Comparison of ENCODE assay signal across 29 cellular contexts in genomic region chr2:50951416-50951815, GRCh38.
A peak's percentile ranks its signal among the peaks of the same experiment; 100 is the strongest.
DNase-seq lines count a peak whose midpoint lies in the region; ATAC-seq and TF ChIP-seq lines count a peak whose summit lies in the region.
"Had no signal": no experiment of that assay in that cellular context is flagged by ENCODE, and none has a peak within 500 bp of the region (broad histone marks: within the 10 kb centered on the region; RNA-seq: fewer than 3 reads in every experiment).

No MANE protein-coding gene starts in this region.

- no peak overlapping the region for H3K4me3 Mint-ChIP-seq in MCF 10A (ENCODE audit: unreplicated experiment)
- H3K4me3 Mint-ChIP-seq: activated CD4-positive, alpha-beta T cell treated with anti-CD3 and anti-CD28 coated beads, Interleukin-2, amount 10 ng/mL, durations not matched to agents 24 days and 14 days; activated naive CD4-positive, alpha-beta T cell treated with anti-CD3 and anti-CD28 coated beads, Interleukin-2, amount 50 U/mL, for 24 hours; activated T-helper 1 cell treated with anti-CD3 and anti-CD28 coated beads, Interleukin-12 subunit alpha, Interleukin-12 subunit beta, Interleukin-2, Interleukin-4 antibody, amounts not matched to agents 30 ng/mL and 10 ng/mL and 1 ng/mL, durations not matched to agents 14 hours and 24 hours and 36 hours; effector memory CD8-positive, alpha-beta T cell; memory B cell; T-helper 2 cell treated with Interferon-gamma antibody and Interleukin-4, amounts not matched to agents 5 μg/mL and 100 μg/mL, for 36 hours had no signal

- H3K9me3 ChIP-seq in breast epithelium = no peaks in the 10 kb centered on the region
- H3K9me3 ChIP-seq: esophagus squamous epithelium, neutrophil, transverse colon had no signal

- TF ChIP-seq POLR2A in breast epithelium (IDR thresholded peaks at IDR 0.05) = no peak

- H3K4me3 ChIP-seq in breast epithelium (no peak overlapping the region), foreskin fibroblast (ENCODE audit: low read depth in 1 of 2, low read length in 2 of 2) (no peak overlapping the region)
- H3K4me3 ChIP-seq: esophagus squamous epithelium, GM23248, transverse colon had no signal

- no peaks in the 10 kb centered on the region for H3K27me3 ChIP-seq in breast epithelium
- H3K27me3 ChIP-seq: neutrophil, transverse colon had no signal

- no peaks in the 10 kb centered on the region for H3K4me1 ChIP-seq in breast epithelium
- H3K4me1 ChIP-seq: transverse colon had no signal

- no peaks in the 10 kb centered on the region for H3K36me3 ChIP-seq in breast epithelium
- H3K36me3 ChIP-seq: esophagus squamous epithelium, neutrophil, transverse colon, WERI-Rb-1 had no signal

- no peak overlapping the region for H3K27ac Mint-ChIP-seq in MCF 10A (ENCODE audit: low read depth, unreplicated experiment)
- H3K27ac Mint-ChIP-seq: activated CD4-positive, alpha-beta T cell treated with anti-CD3 and anti-CD28 coated beads, Interleukin-2, amount 10 ng/mL, durations not matched to agents 24 days and 14 days; activated naive CD4-positive, alpha-beta T cell treated with anti-CD3 and anti-CD28 coated beads, Interleukin-2, amount 50 U/mL, for 24 hours; activated T-helper 1 cell treated with anti-CD3 and anti-CD28 coated beads, Interleukin-12 subunit alpha, Interleukin-12 subunit beta, Interleukin-2, Interleukin-4 antibody, amounts not matched to agents 30 ng/mL and 10 ng/mL and 1 ng/mL, durations not matched to agents 14 hours and 24 hours and 36 hours; CD4-positive, alpha-beta memory T cell; effector memory CD8-positive, alpha-beta T cell; memory B cell; progenitor cell of endocrine pancreas; T-helper 2 cell treated with Interferon-gamma antibody and Interleukin-4, amounts not matched to agents 5 μg/mL and 100 μg/mL, for 36 hours had no signal

- CTCF ChIA-PET in MCF 10A (lab: Yijun Ruan, JAX) = interaction anchor here (0.5 to 1.0 kb wide), 2 partner anchors 415 to 670 kb away, joined by 3 read pairs; no protein-coding TSS in a partner anchor

- H3K4me1 Mint-ChIP-seq in MCF 10A (ENCODE audit: insufficient read depth, unreplicated experiment) = peaks cover 11% of the 10 kb centered on the region
- H3K4me1 Mint-ChIP-seq: activated CD4-positive, alpha-beta T cell treated with anti-CD3 and anti-CD28 coated beads, Interleukin-2, amount 10 ng/mL, durations not matched to agents 24 days and 14 days; activated naive CD4-positive, alpha-beta T cell treated with anti-CD3 and anti-CD28 coated beads, Interleukin-2, amount 50 U/mL, for 24 hours; CD4-positive, alpha-beta memory T cell; memory B cell had no signal

- peak overlapping the region in 1 of 2 donors; percentile 63 for H3K27ac ChIP-seq in breast epithelium
- H3K27ac ChIP-seq: esophagus squamous epithelium, GM23248, KMS-11, neutrophil, transverse colon, WERI-Rb-1 had no signal

- ATAC-seq in GM19452 (IDR thresholded peaks at IDR 0.05; ENCODE audit: unreplicated experiment) = no peak
- ATAC-seq: effector memory CD8-positive, alpha-beta T cell; left cardiac atrium had no signal

- peak; percentile 61 for DNase-seq in MCF 10A (ENCODE audit: unreplicated experiment)
- DNase-seq in breast epithelium (ENCODE audit: low spot score in 2 of 2) = no peak
- DNase-seq in astrocyte of the hippocampus (ENCODE audit: low read depth, low spot score) = peak; percentile 14
- DNase-seq in foreskin fibroblast = peak; percentile 3 to 43
- DNase-seq in NCI-H1436 (lab: John Stamatoyannopoulos, UW) = no peak
- DNase-seq in activated naive CD4-positive, alpha-beta T cell treated with Interleukin-2 at 50 U/mL for 16 hours = no peak
- no peak for DNase-seq in activated T-cell treated with anti-CD3 and anti-CD28 coated beads for 4 hours
- DNase-seq: activated CD4-positive, alpha-beta T cell treated with anti-CD3 and anti-CD28 coated beads, Interleukin-2, amount 10 ng/mL, durations not matched to agents 24 days and 14 days; AML-193; aorta; CD4-positive, alpha-beta memory T cell; DMS79; effector memory CD8-positive, alpha-beta T cell; esophagus squamous epithelium; GF-D8; GM23248; left cardiac atrium; NCI-H1694; NCI-H526 treated with DMSO at 0.1 percent for 48 hours; transverse colon; WERI-Rb-1 had no signal

- no peaks in the 10 kb centered on the region for H3K27me3 Mint-ChIP-seq in MCF 10A (ENCODE audit: insufficient read depth, unreplicated experiment)
- H3K27me3 Mint-ChIP-seq: activated CD4-positive, alpha-beta T cell treated with anti-CD3 and anti-CD28 coated beads, Interleukin-2, amount 10 ng/mL, durations not matched to agents 24 days and 14 days; activated naive CD4-positive, alpha-beta T cell treated with anti-CD3 and anti-CD28 coated beads, Interleukin-2, amount 50 U/mL, for 24 hours; CD4-positive, alpha-beta memory T cell; effector memory CD8-positive, alpha-beta T cell; memory B cell; progenitor cell of endocrine pancreas had no signal

- BruUV-seq in MCF 10A (replicated peaks; lab: Mats Ljungman, UMichigan) = no TSS peak

- no peaks in the 10 kb centered on the region for H3K36me3 Mint-ChIP-seq in MCF 10A (ENCODE audit: insufficient read depth, unreplicated experiment)
- H3K36me3 Mint-ChIP-seq: activated naive CD4-positive, alpha-beta T cell treated with anti-CD3 and anti-CD28 coated beads, Interleukin-2, amount 50 U/mL, for 24 hours; CD4-positive, alpha-beta memory T cell; memory B cell had no signal

- no peak for TF ChIP-seq CTCF in MCF 10A (IDR thresholded peaks at IDR 0.05; ENCODE audit: unreplicated experiment)
- TF ChIP-seq CTCF in breast epithelium (IDR thresholded peaks at IDR 0.05) = no peak
- no peak for TF ChIP-seq CTCF in foreskin fibroblast (IDR thresholded peaks at IDR 0.05; ENCODE audit: low read depth, low read length)

- POLR2A ChIA-PET in MCF 10A (lab: Yijun Ruan, JAX) = interaction anchor here (0.7 to 1.0 kb wide), 2 partner anchors 8 to 160 kb away, joined by 3 read pairs; no protein-coding TSS in a partner anchor

- intact Hi-C loops in MCF 10A (cut with micrococcal nuclease) = no loop called here
- intact Hi-C loops in breast epithelium (cut with DNase I; ENCODE audit: low total_unique reads) = no loop called here

- H3K9me3 Mint-ChIP-seq in MCF 10A (ENCODE audit: unreplicated experiment) = no peaks in the 10 kb centered on the region
- H3K9me3 Mint-ChIP-seq: activated CD4-positive, alpha-beta T cell treated with anti-CD3 and anti-CD28 coated beads, Interleukin-2, amount 10 ng/mL, durations not matched to agents 24 days and 14 days; activated naive CD4-positive, alpha-beta T cell treated with anti-CD3 and anti-CD28 coated beads, Interleukin-2, amount 50 U/mL, for 24 hours; activated T-helper 1 cell treated with anti-CD3 and anti-CD28 coated beads, Interleukin-12 subunit alpha, Interleukin-12 subunit beta, Interleukin-2, Interleukin-4 antibody, amounts not matched to agents 30 ng/mL and 10 ng/mL and 1 ng/mL, durations not matched to agents 14 hours and 24 hours and 36 hours; memory B cell had no signal

Comparison
In these comparisons a context has a peak if more than half of its experiments do, and no peak if none do; other contexts are left out.
1. DNase-seq: peak in MCF 10A (single experiment), astrocyte of the hippocampus (single experiment) and foreskin fibroblast (2 of 2); none in breast epithelium (0 of 2), NCI-H1436 (single experiment), activated naive CD4-positive, alpha-beta T cell treated with Interleukin-2 at 50 U/mL for 16 hours (single experiment) and activated T-cell treated with anti-CD3 and anti-CD28 coated beads for 4 hours (single experiment).